In the genomic region with DNA sequence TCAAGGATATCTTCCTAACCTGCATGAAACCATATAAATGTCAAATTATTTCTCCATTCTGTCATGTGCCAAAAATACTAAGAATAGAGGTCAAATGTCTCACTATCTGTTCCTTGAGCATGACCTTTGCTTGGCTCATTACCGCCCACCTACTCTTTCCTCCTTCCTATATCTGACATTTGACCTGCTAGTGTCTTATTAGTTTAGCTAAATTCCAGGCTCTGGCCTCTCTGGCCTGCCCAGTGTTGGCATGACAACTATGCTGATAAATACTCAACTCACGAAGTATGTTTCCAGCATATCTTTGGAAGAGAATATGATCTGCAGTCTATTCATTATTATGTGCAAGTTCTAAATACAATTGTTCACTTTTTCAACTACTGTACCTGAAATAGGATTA, we compare ENCODE assay signal across 1 cellular context. TPM values are rescaled to one million over a fixed set of nuclear protein-coding genes. Genes with fewer than 3 reads are reported as not detected.
"Had no signal": no experiment of that assay in that cellular context is flagged by ENCODE, and none has a peak within 500 bp of the region (broad histone marks: within the 10 kb centered on the region; RNA-seq: fewer than 3 reads in every experiment).

No MANE protein-coding gene starts in this region.

RNA-seq across cellular contexts. Expression of a gene that starts 58.0 kb away (rescaled TPM):
- total RNA-seq: SK-MEL-5 had no signal
